ENCODE assay signal across 1 cellular context in genomic region chr7:129169705-129170319, GRCh38.
TF ChIP-seq lines count a peak whose summit lies in the region.

No MANE protein-coding gene starts in this region.

TF ChIP-seq in GM23338, 12 proteins besides CTCF, POLR2A, EP300 and RAD21 (continued from another document):
- no peak for TF ChIP-seq ZNF462 (CRISPR knock-in tag; IDR thresholded peaks at IDR 0.05)
- no peak for TF ChIP-seq POLR2AphosphoS5 (IDR thresholded peaks at IDR 0.05; ENCODE audit: low read depth)
- no peak for TF ChIP-seq STAT1 (IDR thresholded peaks at IDR 0.05; ENCODE audit: unreplicated experiment)
- TF ChIP-seq CREB1 (CRISPR knock-in tag; IDR thresholded peaks at IDR 0.05; ENCODE audit: low read depth): no peak
TF ChIP-seq in GM23338: peak in this region for 0.
